ENCODE assay signal across 8 cellular contexts in genomic region chr18:31685097-31686082, GRCh38. TPM values are rescaled to one million over a fixed set of nuclear protein-coding genes. Genes with fewer than 3 reads are reported as not detected.
DNase-seq lines count a peak whose midpoint lies in the region; ATAC-seq, FAIRE-seq and TF ChIP-seq lines count a peak whose summit lies in the region.

No MANE protein-coding gene starts in this region.

- ATAC-seq in GM21515 (IDR thresholded peaks at IDR 0.05; ENCODE audit: unreplicated experiment) (peak; percentile 77), PC-3 (peak; percentile 63)

- H3K9me3 ChIP-seq in PC-3 (ENCODE audit: low read length): no peaks in the 10 kb centered on the region
- no peaks in the 10 kb centered on the region for H3K9me3 ChIP-seq in neural progenitor cell (ENCODE audit: low read depth)
- H3K9me3 ChIP-seq in tibial artery: no peaks in the 10 kb centered on the region

- peak overlapping the region; percentile 71 for H2AFZ ChIP-seq in PC-3 (ENCODE audit: low read length)
- H2AFZ ChIP-seq in neural progenitor cell (replicated peaks): peak overlapping the region; percentile 69

- no peak for TF ChIP-seq CTCF in PC-3 (conservative IDR thresholded peaks at IDR 0.05; ENCODE audit: low read depth, low read length)
- TF ChIP-seq CTCF in neural progenitor cell (IDR thresholded peaks at IDR 0.05): peak; percentile 55
- peak; percentile 13 to 30 for TF ChIP-seq CTCF in tibial artery (IDR thresholded peaks at IDR 0.05)

- H3K36me3 ChIP-seq in PC-3 (ENCODE audit: low read depth, low read length): no peaks in the 10 kb centered on the region
- H3K36me3 ChIP-seq in neural progenitor cell: no peaks in the 10 kb centered on the region
- H3K36me3 ChIP-seq in tibial artery: no peaks in the 10 kb centered on the region

- peak overlapping the region; percentile 69 for H3K4me2 ChIP-seq in PC-3 (ENCODE audit: low read length)
- H3K4me2 ChIP-seq in neural progenitor cell: peak overlapping the region; percentile 78

- no peaks in the 10 kb centered on the region for H3K9me3 Mint-ChIP-seq in neural progenitor cell

- intact Hi-C loops in PC-3 (cut with micrococcal nuclease) (loop anchor here (2.0 kb wide), 2 partner anchors 37 to 129 kb away; no protein-coding TSS in a partner anchor), tibial artery (cut with DNase I; ENCODE audit: low total_unique reads) (no loop called here)

- no peaks in the 10 kb centered on the region for H3K36me3 Mint-ChIP-seq in neural progenitor cell

- H3K27me3 Mint-ChIP-seq in neural progenitor cell (ENCODE audit: insufficient read depth, low read depth): peaks cover 7% of the 10 kb centered on the region

- POLR2A ChIA-PET in PC-3 (lab: Charles Lee; ENCODE audit: unreplicated experiment): no interaction called here

- H3K27ac ChIP-seq in PC-3 (ENCODE audit: low read length) (no peak overlapping the region), neural progenitor cell (peak overlapping the region; percentile 88), tibial artery (no peak overlapping the region)

- no peak for FAIRE-seq in frontal cortex (lab: Jason Lieb, UNC)

- TSS peak; percentile 35 for BruUV-seq in PC-3 (replicated peaks; lab: Mats Ljungman, UMichigan)

- H3K4me1 Mint-ChIP-seq in neural progenitor cell: peaks cover 36% of the 10 kb centered on the region

- H3K27me3 ChIP-seq in PC-3 (ENCODE audit: low read length) (no peaks in the 10 kb centered on the region), neural progenitor cell (no peaks in the 10 kb centered on the region), tibial artery (peaks cover 0 to 4% of the 10 kb centered on the region in 2 donors)

- CTCF ChIA-PET in PC-3 (lab: Charles Lee): no interaction called here

- DNase-seq in Daoy (ENCODE audit: low read depth) (peak; percentile 87), HuH-7 (ENCODE audit: low spot score) (peak; percentile 41), PC-3 (peak; percentile 48), activated gamma-delta T cell treated with Interleukin-2 at 50 U/mL for 16 hours (peak; percentile 16), frontal cortex (ENCODE audit: low spot score in 2 of 2) (peak; percentile 77 to 78), neural progenitor cell (ENCODE audit: low spot score) (peak; percentile 93), tibial artery (no peak)

- H4K20me1 ChIP-seq in PC-3 (ENCODE audit: low read length): no peaks in the 10 kb centered on the region
- peaks cover 4% of the 10 kb centered on the region for H4K20me1 ChIP-seq in neural progenitor cell (ENCODE audit: low read depth)

- no peaks in the 10 kb centered on the region for H3K9me2 ChIP-seq in PC-3 (replicated peaks; ENCODE audit: low read length)

- no peak overlapping the region for H3K9ac ChIP-seq in PC-3 (ENCODE audit: low read length)
- no peak overlapping the region for H3K9ac ChIP-seq in neural progenitor cell

- H3K4me3 ChIP-seq in PC-3 (ENCODE audit: low read length) (peak overlapping the region; percentile 63), neural progenitor cell (peak overlapping the region; percentile 67), tibial artery (peak overlapping the region; percentile 49 to 66)

- H3K4me1 ChIP-seq in PC-3 (ENCODE audit: insufficient read depth, low read length) (peaks cover 28% of the 10 kb centered on the region), neural progenitor cell (peaks cover 37% of the 10 kb centered on the region), tibial artery (peaks cover 0 to 16% (median 7%) of the 10 kb centered on the region in 4 donors)

- no peaks in the 10 kb centered on the region for H3K79me2 ChIP-seq in PC-3 (ENCODE audit: low read length)
- H3K79me2 ChIP-seq in neural progenitor cell (ENCODE audit: low read depth): peaks cover 38% of the 10 kb centered on the region

- H3F3A ChIP-seq in PC-3 (ENCODE audit: low read length, unreplicated experiment) (no peaks in the 10 kb centered on the region), neural progenitor cell (ENCODE audit: low read depth) (peaks cover 47% of the 10 kb centered on the region)

- H3K4me3 Mint-ChIP-seq in neural progenitor cell: peak overlapping the region; percentile 90

- peak overlapping the region; percentile 87 for H3K27ac Mint-ChIP-seq in neural progenitor cell

RNA-seq across cellular contexts. Expression of gene B4GALT6, which starts 1.0 kb away (rescaled TPM):
- total RNA-seq in Daoy (2014; rRNA removed; shearing (Covaris generic)): 5.8 and 6.0 TPM in 2 replicates
- total RNA-seq in PC-3 (2014; rRNA removed) (1.4 and 2.4 TPM in 2 replicates), frontal cortex (7.7 TPM), neural progenitor cell (ENCODE audit: low replicate concordance) (11.2 and 16.3 TPM in 2 replicates)

Comparison
In these comparisons a context has a peak if more than half of its experiments do, and no peak if none do; other contexts are left out.
1. DNase-seq: peak in Daoy (single experiment), HuH-7 (single experiment), PC-3 (single experiment), activated gamma-delta T cell treated with Interleukin-2 at 50 U/mL for 16 hours (single experiment), frontal cortex (2 of 2) and neural progenitor cell (single experiment); none in tibial artery (0 of 2).
2. Peak in every context shown above with its lines, with median percentiles within 50 percentile points of each other: H3K4me3 ChIP-seq.